ENCODE assay signal across 1 cellular context in genomic region chr2:69099541-69099940, GRCh38.
TF ChIP-seq lines count a peak whose summit lies in the region.

No MANE protein-coding gene starts in this region.

TF ChIP-seq in GM23338, 12 proteins besides CTCF, POLR2A, EP300 and RAD21 (continued from another document):
- TF ChIP-seq ZNF462 (CRISPR knock-in tag; IDR thresholded peaks at IDR 0.05), result no peak
- TF ChIP-seq ZNF331 (CRISPR knock-in tag; IDR thresholded peaks at IDR 0.05; ENCODE audit: low read depth), result no peak
- TF ChIP-seq POLR2AphosphoS5 (IDR thresholded peaks at IDR 0.05; ENCODE audit: low read depth), result no peak
- no peak for TF ChIP-seq JUNB (IDR thresholded peaks at IDR 0.05; ENCODE audit: unreplicated experiment)
- no peak for TF ChIP-seq NANOG (IDR thresholded peaks at IDR 0.05; ENCODE audit: borderline replicate concordance)
- no peak for TF ChIP-seq EZH2 (IDR thresholded peaks at IDR 0.05; ENCODE audit: low read depth, unreplicated experiment)
- no peak for TF ChIP-seq CREB1 (CRISPR knock-in tag; IDR thresholded peaks at IDR 0.05; ENCODE audit: low read depth)
- TF ChIP-seq EZH2phosphoT487 (IDR thresholded peaks at IDR 0.05; ENCODE audit: unreplicated experiment), result no peak
- TF ChIP-seq ETS1 (IDR thresholded peaks at IDR 0.05), result no peak
- TF ChIP-seq STAT1 (IDR thresholded peaks at IDR 0.05; ENCODE audit: unreplicated experiment), result no peak
- TF ChIP-seq REST (IDR thresholded peaks at IDR 0.05; ENCODE audit: unreplicated experiment), result no peak
